Comparison of ENCODE assay signal across 14 cellular contexts in genomic region chr22:22746963-22747933, GRCh38.
DNase-seq lines count a peak whose midpoint lies in the region; ATAC-seq and TF ChIP-seq lines count a peak whose summit lies in the region.
"Had no signal": no experiment of that assay in that cellular context is flagged by ENCODE, and none has a peak within 500 bp of the region (broad histone marks: within the 10 kb centered on the region; RNA-seq: fewer than 3 reads in every experiment).

No MANE protein-coding gene starts in this region.

- TF ChIP-seq CTCF in Loucy (conservative IDR thresholded peaks at IDR 0.05; ENCODE audit: low read length) (no peak), smooth muscle cell (IDR thresholded peaks at IDR 0.05; ENCODE audit: borderline replicate concordance, insufficient read depth, poor library complexity, severe bottlenecking) (no peak)

- peaks cover 31% of the 10 kb centered on the region for H3K4me1 Mint-ChIP-seq in memory B cell

- H3K9me3 Mint-ChIP-seq in memory B cell, result no peaks in the 10 kb centered on the region
- H3K9me3 Mint-ChIP-seq: activated T-helper 2 cell treated with anti-CD3 and anti-CD28 coated beads, Interferon-gamma antibody, Interleukin-2, Interleukin-4, amounts not matched to agents 10 μg/mL and 5 μg/mL and 100 μg/mL, durations not matched to agents 14 hours and 24 hours and 36 hours had no signal

- no peaks in the 10 kb centered on the region for H3K79me2 ChIP-seq in Loucy (ENCODE audit: insufficient read depth, low read length)
- H3K79me2 ChIP-seq in smooth muscle cell (ENCODE audit: low read depth), result no peaks in the 10 kb centered on the region
- H3K79me2 ChIP-seq: hepatocyte had no signal

- ATAC-seq in GM19328 (IDR thresholded peaks at IDR 0.05; ENCODE audit: unreplicated experiment), result peak; percentile 56
- peak; percentile 90 for ATAC-seq in memory B cell (ENCODE audit: low read depth)
- no peak for ATAC-seq in GM21447 (IDR thresholded peaks at IDR 0.05; ENCODE audit: unreplicated experiment)
- no peak for ATAC-seq in HG03378 (IDR thresholded peaks at IDR 0.05; ENCODE audit: unreplicated experiment)

- H3K4me2 ChIP-seq in Loucy (ENCODE audit: low read depth, low read length, poor library complexity, severe bottlenecking) (peak overlapping the region; percentile 43), smooth muscle cell (no peak overlapping the region)
- H3K4me2 ChIP-seq: hepatocyte had no signal

- no peak overlapping the region for H3K4me3 ChIP-seq in Loucy (ENCODE audit: low read length, poor library complexity, severe bottlenecking)
- H3K4me3 ChIP-seq in smooth muscle cell, result no peak overlapping the region
- H3K4me3 ChIP-seq: hepatocyte, tibial nerve had no signal

- H3K36me3 ChIP-seq in Loucy (ENCODE audit: insufficient read depth, low read length), result no peaks in the 10 kb centered on the region
- H3K36me3 ChIP-seq in smooth muscle cell (ENCODE audit: low read depth), result no peaks in the 10 kb centered on the region
- H3K36me3 ChIP-seq: tibial nerve had no signal

- WGBS in smooth muscle cell (ENCODE audit: low lambda C conversion rate), result 55% methylated on average over 7 of the region's 8 CpGs

- H3K4me1 ChIP-seq in Loucy (ENCODE audit: insufficient read depth, low read length, poor library complexity, severe bottlenecking) (peaks cover 36% of the 10 kb centered on the region), smooth muscle cell (ENCODE audit: low read depth) (no peaks in the 10 kb centered on the region)
- H3K4me1 ChIP-seq: tibial nerve had no signal

- H3K9me3 ChIP-seq in Loucy (ENCODE audit: insufficient read depth, low read depth, low read length) (no peaks in the 10 kb centered on the region), smooth muscle cell (replicated peaks; ENCODE audit: low read depth) (no peaks in the 10 kb centered on the region)
- H3K9me3 ChIP-seq: tibial nerve had no signal

- H3K36me3 Mint-ChIP-seq in memory B cell, result no peaks in the 10 kb centered on the region

- DNase-seq in memory B cell (ENCODE audit: low spot score in 2 of 2) (peak; percentile 21 to 36), smooth muscle cell (lab: John Stamatoyannopoulos, UW; ENCODE audit: unreplicated experiment) (no peak)
- DNase-seq in activated CD4-positive, alpha-beta T cell treated with anti-CD3 and anti-CD28 coated beads for 1 hour, result no peak
- DNase-seq: aorta, NCI-H2081 treated with DMSO at 0.1 percent for 48 hours, NCI-H774 had no signal

- TF ChIP-seq POLR2A in GM10847 (IDR thresholded peaks at IDR 0.05; ENCODE audit: extremely low read depth, insufficient read length), result peak; percentile 27

- no peak overlapping the region for H2AFZ ChIP-seq in Loucy (ENCODE audit: low read length)
- no peak overlapping the region for H2AFZ ChIP-seq in smooth muscle cell (ENCODE audit: low read depth)
- H2AFZ ChIP-seq: hepatocyte had no signal

- no peaks in the 10 kb centered on the region for H3K27me3 Mint-ChIP-seq in memory B cell

- H4K20me1 ChIP-seq in Loucy (ENCODE audit: insufficient read depth, low read length, poor library complexity, severe bottlenecking) (no peaks in the 10 kb centered on the region), smooth muscle cell (ENCODE audit: low read depth) (no peaks in the 10 kb centered on the region)

- peak overlapping the region; percentile 31 for H3K27ac Mint-ChIP-seq in memory B cell
- H3K27ac Mint-ChIP-seq: activated T-helper 2 cell treated with anti-CD3 and anti-CD28 coated beads, Interferon-gamma antibody, Interleukin-2, Interleukin-4, amounts not matched to agents 10 μg/mL and 5 μg/mL and 100 μg/mL, durations not matched to agents 14 hours and 24 hours and 36 hours had no signal

- H3K27ac ChIP-seq in smooth muscle cell (ENCODE audit: low read depth), result no peak overlapping the region
- H3K27ac ChIP-seq: hepatocyte, tibial nerve had no signal

- peak overlapping the region; percentile 41 for H3K4me3 Mint-ChIP-seq in memory B cell

- H3K9ac ChIP-seq in Loucy (ENCODE audit: low read depth, low read length, poor library complexity, severe bottlenecking) (peak overlapping the region; percentile 42), smooth muscle cell (ENCODE audit: low read depth) (no peak overlapping the region)

- H3K27me3 ChIP-seq in Loucy (ENCODE audit: insufficient read depth, low read length, poor library complexity, severe bottlenecking) (no peaks in the 10 kb centered on the region), smooth muscle cell (ENCODE audit: low read depth) (peaks cover 37% of the 10 kb centered on the region)

- H3K9me2 ChIP-seq in Loucy (replicated peaks; ENCODE audit: low read depth, low read length), result no peaks in the 10 kb centered on the region

- H3F3A ChIP-seq in Loucy (ENCODE audit: low read depth) (no peaks in the 10 kb centered on the region), smooth muscle cell (ENCODE audit: low read depth) (no peaks in the 10 kb centered on the region)

Comparison
In these comparisons a context has a peak if more than half of its experiments do, and no peak if none do; other contexts are left out.
1. ATAC-seq: peak in GM19328 (single experiment) and memory B cell (single experiment); none in GM21447 (single experiment) and HG03378 (single experiment).
2. DNase-seq: peak in memory B cell (2 of 2); none in activated CD4-positive, alpha-beta T cell treated with anti-CD3 and anti-CD28 coated beads for 1 hour (single experiment) and smooth muscle cell (single experiment).